Comparison of ENCODE assay signal across 1 cellular context in the genomic region with DNA sequence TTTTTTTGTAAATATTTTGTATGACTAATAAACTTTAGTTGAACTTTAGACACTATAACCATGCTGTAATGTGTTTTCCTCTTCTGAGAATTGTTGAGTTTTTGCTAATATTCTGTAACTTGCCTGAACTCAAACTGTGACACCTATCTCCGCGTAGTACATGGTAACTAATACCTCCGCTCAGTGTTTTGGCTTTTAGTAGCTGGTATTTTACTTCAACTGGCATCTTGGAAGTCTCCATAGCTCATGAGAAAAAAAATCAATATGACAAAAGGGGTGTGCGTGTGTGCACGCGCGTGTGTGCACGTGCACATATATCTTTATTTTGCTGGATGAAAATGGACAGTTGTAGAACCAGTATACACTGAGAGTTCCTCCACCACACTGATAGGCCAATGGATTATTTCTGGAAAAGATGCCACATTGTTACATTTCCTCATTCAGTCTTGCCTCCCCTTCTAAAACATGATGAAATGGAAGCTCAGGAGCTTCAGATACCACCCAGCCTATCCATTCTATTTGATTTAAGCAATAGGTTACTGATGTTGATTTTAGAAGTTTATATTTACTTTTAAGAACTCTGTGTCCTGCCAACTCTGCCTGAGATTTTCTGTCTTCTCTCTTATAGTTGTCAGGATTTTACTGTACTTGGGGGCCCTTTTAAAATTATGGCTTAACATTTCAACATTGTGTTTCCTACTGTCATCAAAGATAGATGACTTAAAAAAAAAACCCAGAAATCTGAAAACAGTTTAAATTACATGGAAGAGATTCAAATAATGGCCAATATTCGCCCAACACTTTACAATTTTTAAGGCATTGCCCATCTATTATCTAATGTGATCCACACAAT.
A peak's percentile ranks its signal among the peaks of the same experiment; 100 is the strongest.
TF ChIP-seq lines count a peak whose summit lies in the region.

No MANE protein-coding gene starts in this region.

TF ChIP-seq in HepG2, 621 proteins besides CTCF, POLR2A, EP300 and RAD21 (continued from another document and continues in another):
- TF ChIP-seq, protein P1, sequence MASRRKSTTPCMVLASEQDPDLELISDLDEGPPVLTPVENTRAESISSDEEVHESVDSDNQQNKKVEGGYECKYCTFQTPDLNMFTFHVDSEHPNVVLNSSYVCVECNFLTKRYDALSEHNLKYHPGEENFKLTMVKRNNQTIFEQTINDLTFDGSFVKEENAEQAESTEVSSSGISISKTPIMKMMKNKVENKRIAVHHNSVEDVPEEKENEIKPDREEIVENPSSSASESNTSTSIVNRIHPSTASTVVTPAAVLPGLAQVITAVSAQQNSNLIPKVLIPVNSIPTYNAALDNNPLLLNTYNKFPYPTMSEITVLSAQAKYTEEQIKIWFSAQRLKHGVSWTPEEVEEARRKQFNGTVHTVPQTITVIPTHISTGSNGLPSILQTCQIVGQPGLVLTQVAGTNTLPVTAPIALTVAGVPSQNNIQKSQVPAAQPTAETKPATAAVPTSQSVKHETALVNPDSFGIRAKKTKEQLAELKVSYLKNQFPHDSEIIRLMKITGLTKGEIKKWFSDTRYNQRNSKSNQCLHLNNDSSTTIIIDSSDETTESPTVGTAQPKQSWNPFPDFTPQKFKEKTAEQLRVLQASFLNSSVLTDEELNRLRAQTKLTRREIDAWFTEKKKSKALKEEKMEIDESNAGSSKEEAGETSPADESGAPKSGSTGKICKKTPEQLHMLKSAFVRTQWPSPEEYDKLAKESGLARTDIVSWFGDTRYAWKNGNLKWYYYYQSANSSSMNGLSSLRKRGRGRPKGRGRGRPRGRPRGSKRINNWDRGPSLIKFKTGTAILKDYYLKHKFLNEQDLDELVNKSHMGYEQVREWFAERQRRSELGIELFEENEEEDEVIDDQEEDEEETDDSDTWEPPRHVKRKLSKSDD (CRISPR knock-in tag; IDR thresholded peaks at IDR 0.05; ENCODE audit: low read depth) = peak; percentile 64; the same call in 1 of the 2 replicates
- no peak for TF ChIP-seq WIZ (CRISPR knock-in tag; IDR thresholded peaks at IDR 0.05)
- TF ChIP-seq, protein P2, sequence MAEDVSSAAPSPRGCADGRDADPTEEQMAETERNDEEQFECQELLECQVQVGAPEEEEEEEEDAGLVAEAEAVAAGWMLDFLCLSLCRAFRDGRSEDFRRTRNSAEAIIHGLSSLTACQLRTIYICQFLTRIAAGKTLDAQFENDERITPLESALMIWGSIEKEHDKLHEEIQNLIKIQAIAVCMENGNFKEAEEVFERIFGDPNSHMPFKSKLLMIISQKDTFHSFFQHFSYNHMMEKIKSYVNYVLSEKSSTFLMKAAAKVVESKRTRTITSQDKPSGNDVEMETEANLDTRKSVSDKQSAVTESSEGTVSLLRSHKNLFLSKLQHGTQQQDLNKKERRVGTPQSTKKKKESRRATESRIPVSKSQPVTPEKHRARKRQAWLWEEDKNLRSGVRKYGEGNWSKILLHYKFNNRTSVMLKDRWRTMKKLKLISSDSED (CRISPR knock-in tag; IDR thresholded peaks at IDR 0.05) = no peak
- peak in 1 of 2 experiments; percentile 50; a peak in 1 of 4 replicates for TF ChIP-seq NR2F1 (CRISPR knock-in tag; IDR thresholded peaks at IDR 0.05)
- TF ChIP-seq, protein P3, sequence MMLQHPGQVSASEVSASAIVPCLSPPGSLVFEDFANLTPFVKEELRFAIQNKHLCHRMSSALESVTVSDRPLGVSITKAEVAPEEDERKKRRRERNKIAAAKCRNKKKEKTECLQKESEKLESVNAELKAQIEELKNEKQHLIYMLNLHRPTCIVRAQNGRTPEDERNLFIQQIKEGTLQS (CRISPR knock-in tag; IDR thresholded peaks at IDR 0.05) = no peak
- TF ChIP-seq KLF15 (CRISPR knock-in tag; IDR thresholded peaks at IDR 0.05; ENCODE audit: borderline replicate concordance) = no peak
- no peak for TF ChIP-seq TSC22D2 (CRISPR knock-in tag; IDR thresholded peaks at IDR 0.05; ENCODE audit: borderline replicate concordance)
- TF ChIP-seq FOSL1 (CRISPR knock-in tag; IDR thresholded peaks at IDR 0.05; ENCODE audit: borderline replicate concordance) = no peak
- no peak for TF ChIP-seq ZNF431 (CRISPR knock-in tag; IDR thresholded peaks at IDR 0.05; ENCODE audit: borderline replicate concordance, low read depth)
- TF ChIP-seq HDAC6 (IDR thresholded peaks at IDR 0.05; ENCODE audit: low read depth, low read length) = no peak
- TF ChIP-seq, protein P4, sequence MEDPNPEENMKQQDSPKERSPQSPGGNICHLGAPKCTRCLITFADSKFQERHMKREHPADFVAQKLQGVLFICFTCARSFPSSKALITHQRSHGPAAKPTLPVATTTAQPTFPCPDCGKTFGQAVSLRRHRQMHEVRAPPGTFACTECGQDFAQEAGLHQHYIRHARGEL (CRISPR knock-in tag; IDR thresholded peaks at IDR 0.05) = no peak
- 0 out of 2 replicates have a peak, but pooled peaks have one; percentile 7 for TF ChIP-seq ZNF7 (CRISPR knock-in tag; IDR thresholded peaks at IDR 0.05)
- TF ChIP-seq ZFP90 (CRISPR knock-in tag; IDR thresholded peaks at IDR 0.05; ENCODE audit: borderline replicate concordance) = no peak
- no peak for TF ChIP-seq NR1H2 (CRISPR knock-in tag; IDR thresholded peaks at IDR 0.05; ENCODE audit: borderline replicate concordance, low read depth)
- no peak for TF ChIP-seq JARID2 (CRISPR knock-in tag; IDR thresholded peaks at IDR 0.05; ENCODE audit: insufficient replicate concordance)
- no peak; the same call in 1 of the 2 replicates for TF ChIP-seq ETV5 (CRISPR knock-in tag; IDR thresholded peaks at IDR 0.05; ENCODE audit: borderline replicate concordance)
- no peak for TF ChIP-seq KDM5B (CRISPR knock-in tag; IDR thresholded peaks at IDR 0.05; ENCODE audit: borderline replicate concordance)
- TF ChIP-seq ATF7-NPFF (CRISPR knock-in tag; IDR thresholded peaks at IDR 0.05; ENCODE audit: low read depth) = no peak
- peak; percentile 29; the same call in 1 of the 2 replicates for TF ChIP-seq ZNF136 (CRISPR knock-in tag; IDR thresholded peaks at IDR 0.05; ENCODE audit: low read depth)
- TF ChIP-seq ZNF501 (CRISPR knock-in tag; IDR thresholded peaks at IDR 0.05) = no peak; the same call in 1 of the 2 replicates
- TF ChIP-seq TBX2 (CRISPR knock-in tag; IDR thresholded peaks at IDR 0.05; ENCODE audit: borderline replicate concordance) = peak; percentile 71
- TF ChIP-seq ZNF263 (CRISPR knock-in tag; IDR thresholded peaks at IDR 0.05) = no peak
- TF ChIP-seq, protein P5, sequence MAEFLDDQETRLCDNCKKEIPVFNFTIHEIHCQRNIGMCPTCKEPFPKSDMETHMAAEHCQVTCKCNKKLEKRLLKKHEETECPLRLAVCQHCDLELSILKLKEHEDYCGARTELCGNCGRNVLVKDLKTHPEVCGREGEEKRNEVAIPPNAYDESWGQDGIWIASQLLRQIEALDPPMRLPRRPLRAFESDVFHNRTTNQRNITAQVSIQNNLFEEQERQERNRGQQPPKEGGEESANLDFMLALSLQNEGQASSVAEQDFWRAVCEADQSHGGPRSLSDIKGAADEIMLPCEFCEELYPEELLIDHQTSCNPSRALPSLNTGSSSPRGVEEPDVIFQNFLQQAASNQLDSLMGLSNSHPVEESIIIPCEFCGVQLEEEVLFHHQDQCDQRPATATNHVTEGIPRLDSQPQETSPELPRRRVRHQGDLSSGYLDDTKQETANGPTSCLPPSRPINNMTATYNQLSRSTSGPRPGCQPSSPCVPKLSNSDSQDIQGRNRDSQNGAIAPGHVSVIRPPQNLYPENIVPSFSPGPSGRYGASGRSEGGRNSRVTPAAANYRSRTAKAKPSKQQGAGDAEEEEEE (CRISPR knock-in tag; IDR thresholded peaks at IDR 0.05; ENCODE audit: borderline replicate concordance) = no peak
- no peak for TF ChIP-seq ARNT (IDR thresholded peaks at IDR 0.05)
- no peak for TF ChIP-seq SMARCE1 (IDR thresholded peaks at IDR 0.05; ENCODE audit: borderline replicate concordance)
- peak; percentile 59; the same call in 1 of the 2 replicates for TF ChIP-seq IRF2 (CRISPR knock-in tag; IDR thresholded peaks at IDR 0.05)
- peak; percentile 88 for TF ChIP-seq ASH2L (IDR thresholded peaks at IDR 0.05; ENCODE audit: insufficient read length, low read depth, low read length)
- TF ChIP-seq MEIS2 (CRISPR knock-in tag; IDR thresholded peaks at IDR 0.05) = no peak
- TF ChIP-seq SMYD3 (CRISPR knock-in tag; IDR thresholded peaks at IDR 0.05) = no peak
- no peak for TF ChIP-seq MAFG (CRISPR knock-in tag; IDR thresholded peaks at IDR 0.05)
- no peak for TF ChIP-seq KDM3A (CRISPR knock-in tag; IDR thresholded peaks at IDR 0.05; ENCODE audit: low read depth)
- TF ChIP-seq, protein P6, sequence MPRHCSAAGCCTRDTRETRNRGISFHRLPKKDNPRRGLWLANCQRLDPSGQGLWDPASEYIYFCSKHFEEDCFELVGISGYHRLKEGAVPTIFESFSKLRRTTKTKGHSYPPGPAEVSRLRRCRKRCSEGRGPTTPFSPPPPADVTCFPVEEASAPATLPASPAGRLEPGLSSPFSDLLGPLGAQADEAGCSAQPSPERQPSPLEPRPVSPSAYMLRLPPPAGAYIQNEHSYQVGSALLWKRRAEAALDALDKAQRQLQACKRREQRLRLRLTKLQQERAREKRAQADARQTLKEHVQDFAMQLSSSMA (CRISPR knock-in tag; IDR thresholded peaks at IDR 0.05) = no peak
- TF ChIP-seq ZSCAN25 (CRISPR knock-in tag; IDR thresholded peaks at IDR 0.05) = no peak
- TF ChIP-seq CC2D1A (CRISPR knock-in tag; IDR thresholded peaks at IDR 0.05) = peak; percentile 76; the same call in 1 of the 2 replicates
- TF ChIP-seq, protein P7, sequence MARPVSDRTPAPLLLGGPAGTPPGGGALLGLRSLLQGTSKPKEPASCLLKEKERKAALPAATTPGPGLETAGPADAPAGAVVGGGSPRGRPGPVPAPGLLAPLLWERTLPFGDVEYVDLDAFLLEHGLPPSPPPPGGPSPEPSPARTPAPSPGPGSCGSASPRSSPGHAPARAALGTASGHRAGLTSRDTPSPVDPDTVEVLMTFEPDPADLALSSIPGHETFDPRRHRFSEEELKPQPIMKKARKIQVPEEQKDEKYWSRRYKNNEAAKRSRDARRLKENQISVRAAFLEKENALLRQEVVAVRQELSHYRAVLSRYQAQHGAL (CRISPR knock-in tag; IDR thresholded peaks at IDR 0.05; ENCODE audit: not compliant biosample characterization) = no peak
- no peak for TF ChIP-seq ZNF782 (CRISPR knock-in tag; IDR thresholded peaks at IDR 0.05; ENCODE audit: borderline replicate concordance)
- no peak; the same call in none of the 2 replicates for TF ChIP-seq SIX1 (CRISPR knock-in tag; IDR thresholded peaks at IDR 0.05; ENCODE audit: borderline replicate concordance)
- no peak for TF ChIP-seq ZNF333 (CRISPR knock-in tag; IDR thresholded peaks at IDR 0.05; ENCODE audit: borderline replicate concordance)
- TF ChIP-seq, protein P8, sequence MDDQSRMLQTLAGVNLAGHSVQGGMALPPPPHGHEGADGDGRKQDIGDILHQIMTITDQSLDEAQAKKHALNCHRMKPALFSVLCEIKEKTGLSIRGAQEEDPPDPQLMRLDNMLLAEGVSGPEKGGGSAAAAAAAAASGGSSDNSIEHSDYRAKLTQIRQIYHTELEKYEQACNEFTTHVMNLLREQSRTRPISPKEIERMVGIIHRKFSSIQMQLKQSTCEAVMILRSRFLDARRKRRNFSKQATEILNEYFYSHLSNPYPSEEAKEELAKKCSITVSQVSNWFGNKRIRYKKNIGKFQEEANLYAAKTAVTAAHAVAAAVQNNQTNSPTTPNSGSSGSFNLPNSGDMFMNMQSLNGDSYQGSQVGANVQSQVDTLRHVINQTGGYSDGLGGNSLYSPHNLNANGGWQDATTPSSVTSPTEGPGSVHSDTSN (CRISPR knock-in tag; IDR thresholded peaks at IDR 0.05; ENCODE audit: borderline replicate concordance) = no peak
- peak; percentile 43; the same call in 1 of the 2 replicates for TF ChIP-seq NR2C2 (CRISPR knock-in tag; IDR thresholded peaks at IDR 0.05; ENCODE audit: borderline replicate concordance)
- TF ChIP-seq ZFY (CRISPR knock-in tag; IDR thresholded peaks at IDR 0.05) = no peak
- peak; percentile 83; the same call in 1 of the 2 replicates for TF ChIP-seq ZNF644 (CRISPR knock-in tag; IDR thresholded peaks at IDR 0.05; ENCODE audit: low read depth)
- TF ChIP-seq, protein P9, sequence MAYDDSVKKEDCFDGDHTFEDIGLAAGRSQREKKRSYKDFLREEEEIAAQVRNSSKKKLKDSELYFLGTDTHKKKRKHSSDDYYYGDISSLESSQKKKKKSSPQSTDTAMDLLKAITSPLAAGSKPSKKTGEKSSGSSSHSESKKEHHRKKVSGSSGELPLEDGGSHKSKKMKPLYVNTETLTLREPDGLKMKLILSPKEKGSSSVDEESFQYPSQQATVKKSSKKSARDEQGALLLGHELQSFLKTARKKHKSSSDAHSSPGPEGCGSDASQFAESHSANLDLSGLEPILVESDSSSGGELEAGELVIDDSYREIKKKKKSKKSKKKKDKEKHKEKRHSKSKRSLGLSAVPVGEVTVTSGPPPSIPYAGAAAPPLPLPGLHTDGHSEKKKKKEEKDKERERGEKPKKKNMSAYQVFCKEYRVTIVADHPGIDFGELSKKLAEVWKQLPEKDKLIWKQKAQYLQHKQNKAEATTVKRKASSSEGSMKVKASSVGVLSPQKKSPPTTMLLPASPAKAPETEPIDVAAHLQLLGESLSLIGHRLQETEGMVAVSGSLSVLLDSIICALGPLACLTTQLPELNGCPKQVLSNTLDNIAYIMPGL (CRISPR knock-in tag; IDR thresholded peaks at IDR 0.05; ENCODE audit: borderline replicate concordance in 1 of 2, low read depth in 1 of 2) = peak; percentile 36 to 47; a peak in 2 of 4 replicates
- peak; percentile 28 for TF ChIP-seq TEAD3 (CRISPR knock-in tag; optimal IDR thresholded peaks at IDR 0.05; ENCODE audit: borderline replicate concordance)
- no peak for TF ChIP-seq ZNF382 (CRISPR knock-in tag; IDR thresholded peaks at IDR 0.05; ENCODE audit: borderline replicate concordance)
- TF ChIP-seq ZNF30 (CRISPR knock-in tag; IDR thresholded peaks at IDR 0.05) = no peak
- no peak for TF ChIP-seq ZNF678 (CRISPR knock-in tag; IDR thresholded peaks at IDR 0.05)
- TF ChIP-seq, protein P10, sequence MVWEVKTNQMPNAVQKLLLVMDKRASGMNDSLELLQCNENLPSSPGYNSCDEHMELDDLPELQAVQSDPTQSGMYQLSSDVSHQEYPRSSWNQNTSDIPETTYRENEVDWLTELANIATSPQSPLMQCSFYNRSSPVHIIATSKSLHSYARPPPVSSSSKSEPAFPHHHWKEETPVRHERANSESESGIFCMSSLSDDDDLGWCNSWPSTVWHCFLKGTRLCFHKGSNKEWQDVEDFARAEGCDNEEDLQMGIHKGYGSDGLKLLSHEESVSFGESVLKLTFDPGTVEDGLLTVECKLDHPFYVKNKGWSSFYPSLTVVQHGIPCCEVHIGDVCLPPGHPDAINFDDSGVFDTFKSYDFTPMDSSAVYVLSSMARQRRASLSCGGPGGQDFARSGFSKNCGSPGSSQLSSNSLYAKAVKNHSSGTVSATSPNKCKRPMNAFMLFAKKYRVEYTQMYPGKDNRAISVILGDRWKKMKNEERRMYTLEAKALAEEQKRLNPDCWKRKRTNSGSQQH (CRISPR knock-in tag; IDR thresholded peaks at IDR 0.05; ENCODE audit: low read depth) = no peak
- TF ChIP-seq TCF12 (IDR thresholded peaks at IDR 0.05) = no peak
- TF ChIP-seq TCF12 (CRISPR knock-in tag; IDR thresholded peaks at IDR 0.05) = peak; percentile 72; the same call in 1 of the 2 replicates
- no peak for TF ChIP-seq PCBP1 (IDR thresholded peaks at IDR 0.05; ENCODE audit: borderline replicate concordance, low read depth, low read length)
- no peak for TF ChIP-seq PRMT3 (CRISPR knock-in tag; IDR thresholded peaks at IDR 0.05; ENCODE audit: borderline replicate concordance, low read depth)
- peak; percentile 65 for TF ChIP-seq DMAP1 (CRISPR knock-in tag; IDR thresholded peaks at IDR 0.05)
